In genomic region chrX:78747471-78747870, GRCh38 we compare ENCODE assay signal across 11 cellular contexts. TPM values are rescaled to one million over a fixed set of nuclear protein-coding genes. Genes with fewer than 3 reads are reported as not detected.
DNase-seq lines count a peak whose midpoint lies in the region; ATAC-seq and TF ChIP-seq lines count a peak whose summit lies in the region.
"Had no signal": no experiment of that assay in that cellular context is flagged by ENCODE, and none has a peak within 500 bp of the region (broad histone marks: within the 10 kb centered on the region; RNA-seq: fewer than 3 reads in every experiment).

Gene LPAR4 (plus strand): TSS chrX:78747720. CDS start chrX:78754870, 7,150 bp downstream.

- H4K20me1 ChIP-seq in hepatocyte (ENCODE audit: insufficient read depth, poor library complexity, severe bottlenecking): no peaks in the 10 kb centered on the region
- H4K20me1 ChIP-seq in osteoblast (ENCODE audit: insufficient read depth, low read length): no peaks in the 10 kb centered on the region

- peak within 1 kb of the TSS; percentile 64 for H3K9ac ChIP-seq in adipocyte (ENCODE audit: low read length)

- H2AFZ ChIP-seq in hepatocyte (peak within 1 kb of the TSS; percentile 53), osteoblast (ENCODE audit: low read length) (peak within 1 kb of the TSS; percentile 73)

- no peaks in the 10 kb centered on the region for H3K9me2 ChIP-seq in hepatocyte (replicated peaks; ENCODE audit: insufficient read depth)

- ATAC-seq in HG03095 (IDR thresholded peaks at IDR 0.05; ENCODE audit: unreplicated experiment): no peak
- ATAC-seq in GM21576 (IDR thresholded peaks at IDR 0.05; ENCODE audit: unreplicated experiment): no peak
- ATAC-seq in HG02798 (IDR thresholded peaks at IDR 0.05; ENCODE audit: poor library complexity, unreplicated experiment): no peak
- ATAC-seq: CD8-positive, alpha-beta T cell had no signal

- no peak within 1 kb of the TSS for H3K27ac ChIP-seq in hepatocyte
- H3K27ac ChIP-seq in osteoblast (ENCODE audit: low read depth, low read length): no peak within 1 kb of the TSS
- H3K27ac ChIP-seq: skin epidermis had no signal

- peak within 1 kb of the TSS; percentile 80 for H3K4me3 ChIP-seq in adipocyte (ENCODE audit: low read length)
- H3K4me3 ChIP-seq in hepatocyte: no peak within 1 kb of the TSS
- H3K4me3 ChIP-seq in osteoblast (ENCODE audit: insufficient read depth, low read length): peak within 1 kb of the TSS; percentile 60

- TF ChIP-seq CTCF in hepatocyte (IDR thresholded peaks at IDR 0.05; ENCODE audit: poor library complexity) (no peak), osteoblast (IDR thresholded peaks at IDR 0.05; ENCODE audit: extremely low read depth, low read depth, low read length) (no peak)

- DNase-seq in Ammon's horn (ENCODE audit: low spot score) (peak; percentile 24), adipocyte (ENCODE audit: low read depth) (no peak), hepatocyte (ENCODE audit: low spot score) (peak; percentile 35), osteoblast (ENCODE audit: insufficient read length, low spot score, missing footprints) (no peak), AML-193 (lab: John Stamatoyannopoulos, UW) (no peak)
- DNase-seq: activated gamma-delta T cell; CD8-positive, alpha-beta T cell had no signal

- no peaks in the 10 kb centered on the region for H3K9me3 ChIP-seq in adipocyte (ENCODE audit: control insufficient read depth, low read length)
- H3K9me3 ChIP-seq in hepatocyte (ENCODE audit: low read depth): no peaks in the 10 kb centered on the region
- no peaks in the 10 kb centered on the region for H3K9me3 ChIP-seq in osteoblast (ENCODE audit: low read depth, low read length)

- no peaks in the 10 kb centered on the region for H3K27me3 ChIP-seq in adipocyte (replicated peaks; ENCODE audit: control insufficient read depth, insufficient read depth, low read length)
- no peaks in the 10 kb centered on the region for H3K27me3 ChIP-seq in hepatocyte
- no peaks in the 10 kb centered on the region for H3K27me3 ChIP-seq in osteoblast (ENCODE audit: insufficient read depth, low read length)

- peak within 1 kb of the TSS; percentile 67 for H3K4me2 ChIP-seq in hepatocyte
- H3K4me2 ChIP-seq in osteoblast (ENCODE audit: insufficient read depth, low read length): peak within 1 kb of the TSS; percentile 77

- no peaks in the 10 kb centered on the region for H3K79me2 ChIP-seq in hepatocyte
- no peaks in the 10 kb centered on the region for H3K79me2 ChIP-seq in osteoblast (ENCODE audit: insufficient read depth, low read length)

- H3K4me1 ChIP-seq in adipocyte (ENCODE audit: control insufficient read depth, insufficient read depth, low read length) (no peaks in the 10 kb centered on the region), hepatocyte (ENCODE audit: insufficient read depth) (no peaks in the 10 kb centered on the region), osteoblast (ENCODE audit: insufficient read depth, low read length) (no peaks in the 10 kb centered on the region)

- 42% methylated on average over 9 of the region's 9 CpGs for WGBS in hepatocyte (ENCODE audit: low lambda C conversion rate, missing lambda C conversion rate)

- H3K36me3 ChIP-seq in adipocyte (ENCODE audit: control insufficient read depth, insufficient read depth, low read length, severe bottlenecking) (no peaks in the 10 kb centered on the region), hepatocyte (replicated peaks; ENCODE audit: insufficient read depth, low read depth) (no peaks in the 10 kb centered on the region), osteoblast (ENCODE audit: insufficient read depth, low read length) (no peaks in the 10 kb centered on the region)

RNA-seq across cellular contexts. Expression of gene LPAR4, which starts in this region (rescaled TPM):
- total RNA-seq in hepatocyte: 0.16 and 0.47 TPM in 2 replicates
- 0.23 TPM in 1 of 2 replicates, not detected in the other for polyA plus RNA-seq in hepatocyte
- total RNA-seq in osteoblast: 0.29 and 0.36 TPM in 2 replicates
- total RNA-seq: CD8-positive, alpha-beta T cell had no signal

Comparison
In these comparisons a context has a peak if more than half of its experiments do, and no peak if none do; other contexts are left out.
1. Peak in DNase-seq and H3K4me2 ChIP-seq in hepatocyte; RNA of the gene not detected or under 1 TPM.